Comparison of ENCODE assay signal across 15 cellular contexts in the genomic region with DNA sequence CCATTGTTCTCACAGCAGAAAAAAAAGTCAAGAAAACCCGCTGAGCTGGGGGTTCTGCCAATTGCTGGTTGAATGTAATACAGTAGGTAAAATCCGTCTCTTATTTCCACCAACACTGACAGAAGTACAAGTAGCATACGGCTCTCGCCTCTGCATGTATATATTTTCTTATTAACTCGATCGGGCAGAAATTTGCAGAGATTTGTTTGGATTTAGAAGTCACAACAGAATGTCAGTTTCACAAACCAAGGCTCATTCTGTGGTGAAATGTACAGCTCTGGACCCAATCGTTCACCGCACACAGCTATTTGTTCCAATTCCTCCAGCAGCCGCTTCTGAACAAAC.
DNase-seq lines count a peak whose midpoint lies in the region; ATAC-seq and TF ChIP-seq lines count a peak whose summit lies in the region.
"Had no signal": no experiment of that assay in that cellular context is flagged by ENCODE, and none has a peak within 500 bp of the region (broad histone marks: within the 10 kb centered on the region; RNA-seq: fewer than 3 reads in every experiment).

No MANE protein-coding gene starts in this region.

- no peaks in the 10 kb centered on the region for H3K27me3 Mint-ChIP-seq in chondrocyte (ENCODE audit: low read depth)
- H3K27me3 Mint-ChIP-seq in neural progenitor cell (ENCODE audit: insufficient read depth, low read depth) = peaks cover 4% of the 10 kb centered on the region

- peaks cover 78% of the 10 kb centered on the region for H4K20me1 ChIP-seq in neural progenitor cell (ENCODE audit: low read depth)

- DNase-seq in left ventricle myocardium inferior (no peak), Right ventricle myocardium superior (no peak), chondrocyte (ENCODE audit: low spot score) (no peak), neural progenitor cell (ENCODE audit: low spot score) (peak; percentile 58), SIG-M5 treated with dmso at 0.1 percent for 504 hours (lab: John Stamatoyannopoulos, UW; ENCODE audit: unreplicated experiment) (no peak)
- no peak for DNase-seq in activated naive CD4-positive, alpha-beta T cell treated with anti-CD3 and anti-CD28 coated beads, Interleukin-2, amount 50 U/mL, for 16 hours
- no peak for DNase-seq in activated T-cell treated with anti-CD3 and anti-CD28 coated beads, Interleukin-2, amount 50 U/mL, for 48 hours
- DNase-seq: ACHN; activated T-cell treated with anti-CD3 and anti-CD28 coated beads, Interleukin-2, amount 50 U/mL, for 72 hours; body of pancreas; DND-41; NCI-H2029 treated with DMSO at 0.1 percent for 48 hours; upper lobe of right lung had no signal

- intact Hi-C loops in left ventricle myocardium inferior (cut with micrococcal nuclease) (no loop called here), Right ventricle myocardium superior (cut with DNase I) (no loop called here)

- H3K36me3 ChIP-seq in left ventricle myocardium inferior (no peaks in the 10 kb centered on the region), neural progenitor cell (no peaks in the 10 kb centered on the region)
- H3K36me3 ChIP-seq: upper lobe of right lung had no signal

- peaks cover 31% of the 10 kb centered on the region for H3K4me1 Mint-ChIP-seq in chondrocyte (ENCODE audit: low read depth)
- peaks cover 37% of the 10 kb centered on the region for H3K4me1 Mint-ChIP-seq in neural progenitor cell

- H3K27ac Mint-ChIP-seq in chondrocyte (ENCODE audit: unreplicated experiment) (peak overlapping the region; percentile 15), neural progenitor cell (no peak overlapping the region)
- H3K27ac Mint-ChIP-seq: activated T-cell treated with anti-CD3 and anti-CD28 coated beads, Interleukin-2, amount 50 U/mL, for 72 hours had no signal

- H2AFZ ChIP-seq in neural progenitor cell (replicated peaks) = no peak overlapping the region

- H3F3A ChIP-seq in neural progenitor cell (ENCODE audit: low read depth) = peaks cover 17% of the 10 kb centered on the region

- H3K27ac ChIP-seq in left ventricle myocardium inferior (replicated peaks) (peak overlapping the region; percentile 66), neural progenitor cell (no peak overlapping the region)
- H3K27ac ChIP-seq: body of pancreas, upper lobe of right lung had no signal

- peak overlapping the region; percentile 74 for H3K4me2 ChIP-seq in neural progenitor cell

- H3K79me2 ChIP-seq in neural progenitor cell (ENCODE audit: low read depth) = peaks cover 88% of the 10 kb centered on the region

- TF ChIP-seq CTCF in left ventricle myocardium inferior (IDR thresholded peaks at IDR 0.05; ENCODE audit: borderline replicate concordance) (no peak), chondrocyte (IDR thresholded peaks at IDR 0.05) (no peak), neural progenitor cell (IDR thresholded peaks at IDR 0.05) (no peak)

- H3K9ac ChIP-seq in neural progenitor cell = no peak overlapping the region

- H3K9me3 ChIP-seq in left ventricle myocardium inferior (replicated peaks) (no peaks in the 10 kb centered on the region), neural progenitor cell (ENCODE audit: low read depth) (no peaks in the 10 kb centered on the region)
- H3K9me3 ChIP-seq: body of pancreas, upper lobe of right lung had no signal

- H3K36me3 Mint-ChIP-seq in chondrocyte (ENCODE audit: low read depth) (no peaks in the 10 kb centered on the region), neural progenitor cell (peaks cover 7% of the 10 kb centered on the region)

- peak overlapping the region; percentile 24 for H3K4me3 ChIP-seq in left ventricle myocardium inferior
- no peak overlapping the region for H3K4me3 ChIP-seq in neural progenitor cell
- H3K4me3 ChIP-seq: body of pancreas, upper lobe of right lung had no signal

- peaks cover 90% of the 10 kb centered on the region for H3K4me1 ChIP-seq in left ventricle myocardium inferior
- H3K4me1 ChIP-seq in neural progenitor cell = peaks cover 42% of the 10 kb centered on the region
- H3K4me1 ChIP-seq: body of pancreas had no signal

- ATAC-seq in Right ventricle myocardium superior (ENCODE audit: poor library complexity) (no peak), GM18858 (IDR thresholded peaks at IDR 0.05; ENCODE audit: unreplicated experiment) (no peak)
- ATAC-seq: activated CD4-positive, CD25-positive, alpha-beta regulatory T cell treated with anti-CD3 and anti-CD28 coated beads, Interleukin-2, amount 50 U/mL, for 24 hours; activated T-cell treated with anti-CD3 and anti-CD28 coated beads, Interleukin-2, amount 50 U/mL, for 72 hours; body of pancreas; upper lobe of right lung had no signal

- H3K4me3 Mint-ChIP-seq in chondrocyte (ENCODE audit: unreplicated experiment) (no peak overlapping the region), neural progenitor cell (no peak overlapping the region)
- H3K4me3 Mint-ChIP-seq: activated T-cell treated with anti-CD3 and anti-CD28 coated beads, Interleukin-2, amount 50 U/mL, for 72 hours had no signal

- H3K9me3 Mint-ChIP-seq in chondrocyte (ENCODE audit: low read depth) (no peaks in the 10 kb centered on the region), neural progenitor cell (no peaks in the 10 kb centered on the region)
- H3K9me3 Mint-ChIP-seq: activated T-cell treated with anti-CD3 and anti-CD28 coated beads, Interleukin-2, amount 50 U/mL, for 72 hours had no signal

- no peaks in the 10 kb centered on the region for H3K27me3 ChIP-seq in left ventricle myocardium inferior (ENCODE audit: low read depth)
- no peaks in the 10 kb centered on the region for H3K27me3 ChIP-seq in neural progenitor cell
- H3K27me3 ChIP-seq: body of pancreas, upper lobe of right lung had no signal
